Comparison of ENCODE assay signal across 20 cellular contexts in the genomic region with DNA sequence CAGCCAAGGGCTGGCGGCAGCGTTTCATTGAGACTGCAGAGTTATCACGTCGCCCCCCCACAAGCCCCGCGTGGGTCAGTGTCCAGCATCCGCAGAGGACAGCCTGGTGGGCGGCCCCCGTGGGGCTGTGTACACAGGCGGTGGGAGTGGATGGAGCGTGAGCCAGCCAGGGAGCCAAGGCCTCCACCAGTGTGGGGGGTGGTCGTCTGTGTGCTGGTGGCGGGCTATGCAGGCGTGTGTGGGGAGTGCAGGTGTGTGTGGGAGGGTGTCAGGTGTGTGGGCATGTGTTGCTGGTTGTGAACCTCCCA. TPM values are rescaled to one million over a fixed set of nuclear protein-coding genes. Genes with fewer than 3 reads are reported as not detected.
"Had no signal": no experiment of that assay in that cellular context is flagged by ENCODE, and none has a peak within 500 bp of the region (broad histone marks: within the 10 kb centered on the region; RNA-seq: fewer than 3 reads in every experiment).

No MANE protein-coding gene starts in this region.

- H3K36me3 ChIP-seq: colonic mucosa, esophagus muscularis mucosa, neutrophil, transverse colon had no signal

- DNase-seq: activated CD4-positive, alpha-beta memory T cell treated with anti-CD3 and anti-CD28 coated beads for 36 hours; activated CD4-positive, alpha-beta T cell treated with anti-CD3 and anti-CD28 coated beads for 36 hours; activated effector memory CD4-positive, alpha-beta T cell treated with Interleukin-2 at 50 U/mL for 16 hours; activated T-cell treated with anti-CD3 and anti-CD28 coated beads, Interleukin-2, amount 50 U/mL, for 4 hours; caudate nucleus; colonic mucosa; kidney glomerular epithelial cell; midbrain; stimulated activated CD4-positive, alpha-beta T cell treated with anti-CD3 and anti-CD28 coated beads, Interleukin-15, amount 100 ng/mL, for 24 hours; stimulated activated CD4-positive, alpha-beta T cell treated with anti-CD3 and anti-CD28 coated beads, Interleukin-4, amount 100 ng/mL, for 1 hour; stimulated activated naive CD4-positive, alpha-beta T cell; substantia nigra; transverse colon had no signal

- ATAC-seq: activated CD4-positive, alpha-beta T cell treated with anti-CD3 and anti-CD28 coated beads for 36 hours; activated naive CD4-positive, alpha-beta T cell treated with anti-CD3 and anti-CD28 coated beads, Interleukin-2, amount 50 U/mL, for 72 hours; activated T-cell treated with anti-CD3 and anti-CD28 coated beads, Interleukin-2, amount 50 U/mL, for 4 hours had no signal

- H3K27ac ChIP-seq: colonic mucosa, esophagus muscularis mucosa, neutrophil, transverse colon had no signal

- H3K27ac Mint-ChIP-seq: activated CD4-positive, alpha-beta memory T cell treated with anti-CD3 and anti-CD28 coated beads for 36 hours; activated CD4-positive, alpha-beta T cell treated with anti-CD3 and anti-CD28 coated beads for 36 hours; activated naive CD4-positive, alpha-beta T cell treated with anti-CD3 and anti-CD28 coated beads, Interleukin-2, amount 50 U/mL, for 72 hours had no signal

- H3K4me3 ChIP-seq: colonic mucosa, esophagus muscularis mucosa, transverse colon had no signal

- H3K4me1 Mint-ChIP-seq: activated CD4-positive, alpha-beta T cell treated with anti-CD3 and anti-CD28 coated beads for 36 hours had no signal

- H3K9me3 ChIP-seq: colonic mucosa, esophagus muscularis mucosa, neutrophil, transverse colon had no signal

- H3K4me1 ChIP-seq: colonic mucosa, esophagus muscularis mucosa, transverse colon had no signal

- H3K36me3 Mint-ChIP-seq: activated CD4-positive, alpha-beta memory T cell treated with anti-CD3 and anti-CD28 coated beads for 36 hours; activated naive CD4-positive, alpha-beta T cell treated with anti-CD3 and anti-CD28 coated beads, Interleukin-2, amount 50 U/mL, for 72 hours had no signal

- H3K4me3 Mint-ChIP-seq: activated CD4-positive, alpha-beta memory T cell treated with anti-CD3 and anti-CD28 coated beads for 36 hours; activated CD4-positive, alpha-beta T cell treated with anti-CD3 and anti-CD28 coated beads for 36 hours; activated T-cell treated with anti-CD3 and anti-CD28 coated beads, Interleukin-2, amount 50 U/mL, for 4 hours had no signal

RNA-seq across cellular contexts. Expression of a gene that starts 56.5 kb away (rescaled TPM):
- total RNA-seq: activated CD4-positive, alpha-beta memory T cell treated with anti-CD3 and anti-CD28 coated beads for 36 hours; activated CD4-positive, alpha-beta T cell treated with anti-CD3 and anti-CD28 coated beads for 36 hours; activated naive CD4-positive, alpha-beta T cell treated with anti-CD3 and anti-CD28 coated beads, Interleukin-2, amount 50 U/mL, for 72 hours; activated T-cell treated with anti-CD3 and anti-CD28 coated beads, Interleukin-2, amount 50 U/mL, for 4 hours; colonic mucosa; esophagus muscularis mucosa; glomerular endothelial cell; lower leg skin; skeletal muscle tissue; T-helper 1 cell treated with Interleukin-12 subunit alpha and Interleukin-12 subunit beta and Interleukin-4 antibody, amounts not matched to agents 30 ng/mL and 1 ng/mL, for 36 hours; transverse colon had no signal
